In genomic region chr11:85619497-85619896, GRCh38 we compare ENCODE assay signal across 1 cellular context.
TF ChIP-seq lines count a peak whose summit lies in the region.

No MANE protein-coding gene starts in this region.

TF ChIP-seq in HepG2, 621 proteins besides CTCF, POLR2A, EP300 and RAD21:
- peak; percentile 98 for TF ChIP-seq ZNF441 (CRISPR knock-in tag; IDR thresholded peaks at IDR 0.05; ENCODE audit: borderline replicate concordance)
- no peak for TF ChIP-seq ETV6 (CRISPR knock-in tag; conservative IDR thresholded peaks at IDR 0.05)
- peak; percentile 68; the same call in 1 of the 2 replicates for TF ChIP-seq ZNF644 (CRISPR knock-in tag; IDR thresholded peaks at IDR 0.05; ENCODE audit: low read depth)
- peak; percentile 96 for TF ChIP-seq CEBPB (IDR thresholded peaks at IDR 0.05; ENCODE audit: borderline replicate concordance, low read depth, low read length)
- TF ChIP-seq ATF3 (CRISPR knock-in tag; IDR thresholded peaks at IDR 0.05), result no peak
- TF ChIP-seq ZNF776 (CRISPR knock-in tag; IDR thresholded peaks at IDR 0.05), result no peak
- 0 out of 2 replicates have a peak, but pooled peaks have one; percentile 44 for TF ChIP-seq ZMYM4 (CRISPR knock-in tag; IDR thresholded peaks at IDR 0.05)
- TF ChIP-seq SMC3 (IDR thresholded peaks at IDR 0.05; ENCODE audit: low read length), result peak; percentile 9; the same call in 1 of the 2 replicates
- TF ChIP-seq ZSCAN21 (CRISPR knock-in tag; IDR thresholded peaks at IDR 0.05; ENCODE audit: borderline replicate concordance), result no peak
- no peak for TF ChIP-seq MEIS2 (CRISPR knock-in tag; IDR thresholded peaks at IDR 0.05)
- TF ChIP-seq ZFAT (CRISPR knock-in tag; conservative IDR thresholded peaks at IDR 0.05), result no peak
- peak; percentile 48; the same call in 1 of the 2 replicates for TF ChIP-seq POGZ (CRISPR knock-in tag; IDR thresholded peaks at IDR 0.05)
- no peak for TF ChIP-seq SKI (IDR thresholded peaks at IDR 0.05; ENCODE audit: partially characterized antibody)
- TF ChIP-seq ARID5B (CRISPR knock-in tag; IDR thresholded peaks at IDR 0.05), result 0 out of 2 replicates have a peak, but pooled peaks have one; percentile 9
- peak; percentile 70; the same call in 1 of the 2 replicates for TF ChIP-seq ZNF362 (CRISPR knock-in tag; IDR thresholded peaks at IDR 0.05; ENCODE audit: borderline replicate concordance)
- TF ChIP-seq ZMYM3 (CRISPR knock-in tag; IDR thresholded peaks at IDR 0.05), result 0 out of 2 replicates have a peak, but pooled peaks have one; percentile 34
- no peak; the same call in 1 of the 2 replicates for TF ChIP-seq ERF (CRISPR knock-in tag; IDR thresholded peaks at IDR 0.05)
- TF ChIP-seq ZNF350 (CRISPR knock-in tag; IDR thresholded peaks at IDR 0.05; ENCODE audit: borderline replicate concordance, low read depth), result no peak
- no peak for TF ChIP-seq HBP1 (CRISPR knock-in tag; IDR thresholded peaks at IDR 0.05; ENCODE audit: low read depth)
- TF ChIP-seq ZNF121 (CRISPR knock-in tag; IDR thresholded peaks at IDR 0.05), result peak; percentile 97
- no peak for TF ChIP-seq KLF15 (CRISPR knock-in tag; IDR thresholded peaks at IDR 0.05; ENCODE audit: borderline replicate concordance)
- TF ChIP-seq CEBPG (CRISPR knock-in tag; IDR thresholded peaks at IDR 0.05), result peak; percentile 97
